Comparison of ENCODE assay signal across 1 cellular context in the genomic region with DNA sequence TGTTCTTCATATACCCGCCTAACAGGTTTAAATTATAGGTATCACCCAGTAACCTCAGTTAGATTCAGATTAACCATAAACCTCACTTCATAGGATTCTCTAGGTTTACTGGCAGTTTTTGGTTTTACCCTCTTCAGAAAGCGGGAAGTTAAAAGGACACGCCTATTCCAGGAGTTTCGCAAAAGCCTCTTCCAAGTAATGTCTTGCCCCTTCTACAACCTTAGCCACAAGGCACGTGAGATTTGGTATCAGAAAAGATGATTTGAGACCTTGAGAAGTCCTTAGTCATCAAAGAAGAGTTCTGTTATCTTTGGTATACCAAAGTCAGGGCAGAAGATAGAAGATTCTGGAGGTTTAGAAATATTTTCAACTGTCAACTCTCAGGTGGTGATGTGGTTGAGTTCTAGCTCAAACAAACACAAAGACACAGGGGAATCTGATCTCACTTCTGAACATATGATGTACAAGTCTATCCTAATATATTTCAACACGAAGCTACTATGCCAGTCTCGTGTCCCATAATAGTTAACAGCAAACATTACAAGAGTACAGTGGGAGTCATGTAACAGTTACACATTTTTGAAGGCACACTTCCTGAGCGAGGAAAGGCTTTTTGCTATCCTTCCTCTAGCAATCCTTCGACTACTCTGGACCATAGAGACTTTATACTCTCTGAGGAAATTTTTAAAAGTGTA.
TF ChIP-seq lines count a peak whose summit lies in the region.

No MANE protein-coding gene starts in this region.

TF ChIP-seq in K562, 482 proteins besides CTCF, POLR2A, EP300 and RAD21 (continued from another document and continues in another):
- no peak for TF ChIP-seq CREB5 (CRISPR knock-in tag; IDR thresholded peaks at IDR 0.05)
- peak in 1 of 2 experiments; percentile 47; a peak in 1 of 4 replicates for TF ChIP-seq FOXA3 (CRISPR knock-in tag; conservative IDR thresholded peaks at IDR 0.05 in 1 of 2, IDR thresholded peaks at IDR 0.05 in 1 of 2)
- TF ChIP-seq NFRKB (IDR thresholded peaks at IDR 0.05; ENCODE audit: low read depth), result peak; percentile 50
- peak; percentile 28; the same call in 1 of the 2 replicates for TF ChIP-seq NFIC (IDR thresholded peaks at IDR 0.05)
- TF ChIP-seq ELF2 (CRISPR knock-in tag; IDR thresholded peaks at IDR 0.05), result no peak; the same call in 1 of the 2 replicates
- TF ChIP-seq TAF9B (IDR thresholded peaks at IDR 0.05; ENCODE audit: partially characterized antibody), result peak; percentile 81
- TF ChIP-seq SAFB (IDR thresholded peaks at IDR 0.05; ENCODE audit: borderline replicate concordance, low read depth, low read length), result no peak
- TF ChIP-seq MBD1 (CRISPR knock-in tag; IDR thresholded peaks at IDR 0.05), result no peak
- TF ChIP-seq HES1 (IDR thresholded peaks at IDR 0.05; ENCODE audit: low read depth), result peak; percentile 86
- TF ChIP-seq NCOR1 (IDR thresholded peaks at IDR 0.05), result peak; percentile 86
- TF ChIP-seq CREB3L1 (IDR thresholded peaks at IDR 0.05; ENCODE audit: borderline replicate concordance, low read depth), result peak; percentile 26; the same call in 1 of the 2 replicates
- peak; percentile 23; the same call in 1 of the 2 replicates for TF ChIP-seq TRIM28 (IDR thresholded peaks at IDR 0.05)
- peak; percentile 99 for TF ChIP-seq MECOM (CRISPR knock-in tag; IDR thresholded peaks at IDR 0.05)
- TF ChIP-seq JUND (IDR thresholded peaks at IDR 0.05; ENCODE audit: borderline replicate concordance, low read depth, low read length), result peak; percentile 83
- TF ChIP-seq JUND (tag; IDR thresholded peaks at IDR 0.05; ENCODE audit: borderline replicate concordance, low read depth, low read length), result peak; percentile 88; the same call in 2 of the 3 replicates
- TF ChIP-seq ZNF75A (CRISPR knock-in tag; IDR thresholded peaks at IDR 0.05), result peak; percentile 43; the same call in 1 of the 2 replicates
- no peak for TF ChIP-seq KAT8 (IDR thresholded peaks at IDR 0.05; ENCODE audit: low read depth)
- peak; percentile 82 for TF ChIP-seq ZNF76 (CRISPR knock-in tag; IDR thresholded peaks at IDR 0.05; ENCODE audit: borderline replicate concordance)
- TF ChIP-seq HOXB6 (CRISPR knock-in tag; IDR thresholded peaks at IDR 0.05; ENCODE audit: borderline replicate concordance), result no peak
- peak; percentile 73 for TF ChIP-seq POLR2AphosphoS5 (IDR thresholded peaks at IDR 0.05; ENCODE audit: control insufficient read depth, insufficient read depth, low read depth, low read length)
- no peak for TF ChIP-seq PRPF4 (IDR thresholded peaks at IDR 0.05; ENCODE audit: insufficient read depth, low read depth, low read length, poor library complexity, severe bottlenecking)
- TF ChIP-seq RCOR1 (IDR thresholded peaks at IDR 0.05; ENCODE audit: borderline replicate concordance in 1 of 2, low read depth in 2 of 2, low read length in 2 of 2), result peak in 1 of 2 experiments; percentile 98; a peak in 3 of 4 replicates
- TF ChIP-seq MAFF (IDR thresholded peaks at IDR 0.05; ENCODE audit: low read length), result peak; percentile 92
- TF ChIP-seq HIVEP1 (CRISPR knock-in tag; IDR thresholded peaks at IDR 0.05), result 0 out of 2 replicates have a peak, but pooled peaks have one; percentile 57
- no peak for TF ChIP-seq PML (IDR thresholded peaks at IDR 0.05; ENCODE audit: low read length)
- peak; percentile 71; the same call in 1 of the 2 replicates for TF ChIP-seq CEBPG (CRISPR knock-in tag; IDR thresholded peaks at IDR 0.05)
- peak; percentile 72 to 81 for TF ChIP-seq CEBPG (tag; conservative IDR thresholded peaks at IDR 0.05 in 1 of 2, IDR thresholded peaks at IDR 0.05 in 1 of 2)
- TF ChIP-seq EP400 (IDR thresholded peaks at IDR 0.05), result peak; percentile 74
- no peak; the same call in 1 of the 2 replicates for TF ChIP-seq TARDBP (IDR thresholded peaks at IDR 0.05)
- no peak for TF ChIP-seq SREBF2 (CRISPR knock-in tag; IDR thresholded peaks at IDR 0.05)
- no peak; a peak in 1 of 4 replicates for TF ChIP-seq SRF (CRISPR knock-in tag; IDR thresholded peaks at IDR 0.05)
- peak; percentile 90 for TF ChIP-seq ARID1B (IDR thresholded peaks at IDR 0.05)
- no peak for TF ChIP-seq ETS1 (conservative IDR thresholded peaks at IDR 0.05; ENCODE audit: control insufficient read depth, low read depth, low read length)
- TF ChIP-seq HDAC1 (IDR thresholded peaks at IDR 0.05), result peak; percentile 86 to 95
- TF ChIP-seq RBM17 (IDR thresholded peaks at IDR 0.05; ENCODE audit: borderline replicate concordance, low read depth, low read length), result no peak
- TF ChIP-seq MITF (IDR thresholded peaks at IDR 0.05), result peak; percentile 86
- no peak for TF ChIP-seq KLF1 (tag; IDR thresholded peaks at IDR 0.05)
- no peak; the same call in 1 of the 2 replicates for TF ChIP-seq ZNF23 (CRISPR knock-in tag; IDR thresholded peaks at IDR 0.05)
- TF ChIP-seq, protein P1, sequence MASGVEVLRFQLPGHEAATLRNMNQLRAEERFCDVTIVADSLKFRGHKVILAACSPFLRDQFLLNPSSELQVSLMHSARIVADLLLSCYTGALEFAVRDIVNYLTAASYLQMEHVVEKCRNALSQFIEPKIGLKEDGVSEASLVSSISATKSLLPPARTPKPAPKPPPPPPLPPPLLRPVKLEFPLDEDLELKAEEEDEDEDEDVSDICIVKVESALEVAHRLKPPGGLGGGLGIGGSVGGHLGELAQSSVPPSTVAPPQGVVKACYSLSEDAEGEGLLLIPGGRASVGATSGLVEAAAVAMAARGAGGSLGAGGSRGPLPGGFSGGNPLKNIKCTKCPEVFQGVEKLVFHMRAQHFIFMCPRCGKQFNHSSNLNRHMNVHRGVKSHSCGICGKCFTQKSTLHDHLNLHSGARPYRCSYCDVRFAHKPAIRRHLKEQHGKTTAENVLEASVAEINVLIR (CRISPR knock-in tag; IDR thresholded peaks at IDR 0.05), result no peak
- TF ChIP-seq ADNP (tag; IDR thresholded peaks at IDR 0.05), result peak; percentile 51; the same call in 1 of the 2 replicates
- no peak for TF ChIP-seq DNMT1 (IDR thresholded peaks at IDR 0.05)
- no peak for TF ChIP-seq GTF3C2 (IDR thresholded peaks at IDR 0.05; ENCODE audit: borderline replicate concordance, extremely low read depth, insufficient read length)
- TF ChIP-seq ZNF224 (CRISPR knock-in tag; IDR thresholded peaks at IDR 0.05), result no peak
- no peak for TF ChIP-seq JUNB (CRISPR knock-in tag; conservative IDR thresholded peaks at IDR 0.05)
- no peak for TF ChIP-seq SNIP1 (IDR thresholded peaks at IDR 0.05; ENCODE audit: low read depth)
- TF ChIP-seq, protein P2, sequence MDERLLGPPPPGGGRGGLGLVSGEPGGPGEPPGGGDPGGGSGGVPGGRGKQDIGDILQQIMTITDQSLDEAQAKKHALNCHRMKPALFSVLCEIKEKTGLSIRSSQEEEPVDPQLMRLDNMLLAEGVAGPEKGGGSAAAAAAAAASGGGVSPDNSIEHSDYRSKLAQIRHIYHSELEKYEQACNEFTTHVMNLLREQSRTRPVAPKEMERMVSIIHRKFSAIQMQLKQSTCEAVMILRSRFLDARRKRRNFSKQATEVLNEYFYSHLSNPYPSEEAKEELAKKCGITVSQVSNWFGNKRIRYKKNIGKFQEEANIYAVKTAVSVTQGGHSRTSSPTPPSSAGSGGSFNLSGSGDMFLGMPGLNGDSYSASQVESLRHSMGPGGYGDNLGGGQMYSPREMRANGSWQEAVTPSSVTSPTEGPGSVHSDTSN (CRISPR knock-in tag; IDR thresholded peaks at IDR 0.05; ENCODE audit: low read depth), result no peak
- TF ChIP-seq, protein P2 (tag; conservative IDR thresholded peaks at IDR 0.05; ENCODE audit: low read depth), result peak; percentile 60; the same call in 1 of the 2 replicates
